8 cellular contexts compared by ENCODE assay signal in the genomic region with DNA sequence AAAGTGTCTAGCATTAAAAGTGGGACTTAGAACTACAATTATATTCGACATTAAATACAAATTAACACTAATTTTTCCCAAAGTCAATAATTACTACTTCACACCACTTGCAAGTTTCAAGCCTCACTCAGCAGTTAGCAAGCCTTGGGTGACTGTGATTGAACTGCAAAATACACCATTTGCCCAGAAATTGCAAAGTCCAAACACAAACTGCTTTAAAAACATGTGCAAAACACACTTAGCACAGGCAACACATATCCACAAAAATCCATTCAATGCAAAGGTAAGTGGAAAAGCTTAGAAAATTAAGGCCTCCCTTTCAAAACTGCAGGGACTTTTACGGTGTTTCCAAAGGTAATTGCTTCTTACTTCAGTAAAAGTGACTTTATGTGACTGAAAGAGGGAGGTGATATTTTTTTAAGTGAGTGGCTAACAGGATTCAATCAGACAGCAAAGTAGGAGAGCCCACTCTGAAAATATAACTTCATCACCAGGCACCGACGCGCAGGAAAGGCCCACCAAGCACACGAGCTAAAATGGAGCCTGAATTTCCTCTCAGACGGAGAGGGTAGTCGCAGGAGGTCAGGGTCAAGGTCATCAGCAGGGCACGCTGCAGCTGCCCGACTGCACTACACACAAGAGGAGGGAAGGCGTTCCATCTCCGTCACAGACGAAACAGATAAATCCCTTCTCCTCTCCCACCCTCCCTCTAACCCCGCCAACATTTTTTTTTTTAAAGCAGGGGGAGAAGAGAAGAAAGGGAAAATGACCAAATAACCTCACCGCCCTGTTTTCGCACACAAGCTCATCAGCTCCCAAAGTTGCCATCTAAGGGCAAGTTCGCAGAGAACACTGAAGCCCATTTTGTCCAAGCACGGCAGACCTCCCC. TPM values are rescaled to one million over a fixed set of nuclear protein-coding genes. Genes with fewer than 3 reads are reported as not detected.
DNase-seq lines count a peak whose midpoint lies in the region; ATAC-seq and TF ChIP-seq lines count a peak whose summit lies in the region.

No MANE protein-coding gene starts in this region.

- peak overlapping the region; percentile 97 for H3K27ac Mint-ChIP-seq in CD8-positive, alpha-beta T cell

- H3K27ac ChIP-seq in CD8-positive, alpha-beta T cell (ENCODE audit: low read depth, low read length), result peak overlapping the region; percentile 58
- peak overlapping the region; percentile 92 to 99 (median 96) for H3K27ac ChIP-seq in heart left ventricle

- CTCF ChIA-PET in CD8-positive, alpha-beta T cell (lab: Charles Lee), result interaction anchor here (1.1 to 1.2 kb wide), 2 partner anchors 21 to 35 kb away, joined by 3 to 4 read pairs; no protein-coding TSS in a partner anchor

- no peaks in the 10 kb centered on the region for H3K9me3 ChIP-seq in CD8-positive, alpha-beta T cell (ENCODE audit: low read length)
- no peaks in the 10 kb centered on the region for H3K9me3 ChIP-seq in heart left ventricle

- H3K27me3 ChIP-seq in CD8-positive, alpha-beta T cell (ENCODE audit: insufficient read depth, low read length), result no peaks in the 10 kb centered on the region
- H3K27me3 ChIP-seq in heart left ventricle, result no peaks in the 10 kb centered on the region

- TF ChIP-seq CTCF in CD8-positive, alpha-beta T cell (IDR thresholded peaks at IDR 0.05), result no peak
- TF ChIP-seq CTCF in heart left ventricle (IDR thresholded peaks at IDR 0.05), result no peak

- no peaks in the 10 kb centered on the region for H3K36me3 ChIP-seq in CD8-positive, alpha-beta T cell (ENCODE audit: insufficient read depth, low read length)
- H3K36me3 ChIP-seq in heart left ventricle, result no peaks in the 10 kb centered on the region

- peak in 3 of 7 experiments; percentile 9 to 53 (median 33) for DNase-seq in CD8-positive, alpha-beta T cell
- peak; percentile 24 for DNase-seq in activated T-cell treated with anti-CD3 and anti-CD28 coated beads, Interleukin-2, amount 50 U/mL, for 1 hour
- DNase-seq in heart left ventricle (peak in 4 of 5 donors; percentile 41 to 72 (median 60)), pons (ENCODE audit: low spot score) (peak; percentile 56), EL (no peak)

- H3K4me1 ChIP-seq in CD8-positive, alpha-beta T cell (ENCODE audit: insufficient read depth, low read length), result peaks cover 30% of the 10 kb centered on the region
- H3K4me1 ChIP-seq in heart left ventricle, result peaks cover 0 to 40% (median 19%) of the 10 kb centered on the region in 12 donors

- POLR2A ChIA-PET in CD8-positive, alpha-beta T cell (lab: Charles Lee), result interaction anchor here (1.0 to 1.9 kb wide), 3 partner anchors 8 to 28 kb away, joined by 3 to 7 read pairs (median 5); no protein-coding TSS in a partner anchor

- H3K27me3 Mint-ChIP-seq in CD8-positive, alpha-beta T cell (ENCODE audit: low read depth), result no peaks in the 10 kb centered on the region

- no peak for TF ChIP-seq POLR2A in heart left ventricle (IDR thresholded peaks at IDR 0.05)

- H3K36me3 Mint-ChIP-seq in CD8-positive, alpha-beta T cell, result peaks cover 14% of the 10 kb centered on the region

- 4 to 6% (median 5%) methylated on average over 18 of the region's 18 CpGs for WGBS in heart left ventricle, 4 donors

- H3K9me3 Mint-ChIP-seq in CD8-positive, alpha-beta T cell, result no peaks in the 10 kb centered on the region

- H3K4me3 ChIP-seq in CD8-positive, alpha-beta T cell (ENCODE audit: low read depth, low read length), result peak overlapping the region; percentile 83
- peak overlapping the region; percentile 70 to 93 (median 80) for H3K4me3 ChIP-seq in heart left ventricle

- peaks cover 52% of the 10 kb centered on the region for H3K4me1 Mint-ChIP-seq in CD8-positive, alpha-beta T cell (ENCODE audit: low read depth)

- peak overlapping the region; percentile 94 for H3K4me3 Mint-ChIP-seq in CD8-positive, alpha-beta T cell

- intact Hi-C loops in CD8-positive, alpha-beta T cell (cut with DNase I, micrococcal nuclease), result loop anchor here (1.0 to 10.0 kb wide), 12 partner anchors 38 to 1749 kb away; a partner anchor contains a TSS
- intact Hi-C loops in heart left ventricle (cut with DNase I), result loop anchor here in 8 of 10 donors (2.0 to 10.0 kb wide), 15 partner anchors 27 to 321 kb away; a partner anchor contains a TSS

- ATAC-seq in CD8-positive, alpha-beta T cell, result no peak
- ATAC-seq in GM19023 (IDR thresholded peaks at IDR 0.05; ENCODE audit: unreplicated experiment), result peak; percentile 27
- ATAC-seq in HG03520 (IDR thresholded peaks at IDR 0.05; ENCODE audit: unreplicated experiment), result peak; percentile 33
- ATAC-seq in heart left ventricle, result peak; percentile 21 to 36 (median 31)
- no peak for ATAC-seq in GM19397 (IDR thresholded peaks at IDR 0.05; ENCODE audit: unreplicated experiment)

RNA-seq across cellular contexts. Expression of a gene that starts 3.1 kb away (rescaled TPM):
- 10 to 100 TPM; 35.4 to 36.6 TPM for total RNA-seq in CD8-positive, alpha-beta T cell
- 10 to 100 TPM in 8 of 9 donors, 1 to 10 TPM in 1; 9.5 to 30.1 (median 18.6) TPM for total RNA-seq in heart left ventricle
- 1 to 10 TPM; 4.5 to 9.2 TPM for polyA plus RNA-seq in heart left ventricle

Comparison
In these comparisons a context has a peak if more than half of its experiments do, and no peak if none do; other contexts are left out.
1. ATAC-seq: peak in GM19023 (single experiment), HG03520 (single experiment) and heart left ventricle (4 of 4); none in CD8-positive, alpha-beta T cell (single experiment) and GM19397 (single experiment).